ENCODE assay signal across 22 cellular contexts in genomic region chr16:10967981-10968380, GRCh38. TPM values are rescaled to one million over a fixed set of nuclear protein-coding genes. Genes with fewer than 3 reads are reported as not detected.
DNase-seq lines count a peak whose midpoint lies in the region; ATAC-seq and TF ChIP-seq lines count a peak whose summit lies in the region.
"Had no signal": no experiment of that assay in that cellular context is flagged by ENCODE, and none has a peak within 500 bp of the region (broad histone marks: within the 10 kb centered on the region; RNA-seq: fewer than 3 reads in every experiment).

No MANE protein-coding gene starts in this region.

- H2BK120ac ChIP-seq in IMR-90 (ENCODE audit: low read depth, low read length): no peak overlapping the region

- peaks cover 87% of the 10 kb centered on the region for H3K4me1 Mint-ChIP-seq in activated CD4-positive, alpha-beta T cell treated with anti-CD3 and anti-CD28 coated beads, Interleukin-2, amount 10 ng/mL, durations not matched to agents 7 days and 5 days
- H3K4me1 Mint-ChIP-seq in stimulated activated memory B cell treated with anti-CD40 and anti-IgM and Interleukin-4, amounts not matched to agents 10 μg/mL and 1 μg/mL and 100 μg/mL, for 72 hours: peaks cover 67% of the 10 kb centered on the region

- no peak overlapping the region for H3K56ac ChIP-seq in IMR-90 (ENCODE audit: extremely low read depth, insufficient read depth, low read length)

- H2BK15ac ChIP-seq in IMR-90 (ENCODE audit: low read depth, low read length): no peak overlapping the region

- POLR2A ChIA-PET in activated CD4-positive, alpha-beta T cell treated with anti-CD3 and anti-CD28 coated beads, Interleukin-2, amount 10 ng/mL, durations not matched to agents 7 days and 5 days (lab: Charles Lee): interaction anchor here (0.6 to 1.2 kb wide), 2 partner anchors 257 to 284 kb away, joined by 3 to 5 read pairs; no protein-coding TSS in a partner anchor
- POLR2A ChIA-PET in IMR-90 (lab: Charles Lee; ENCODE audit: unreplicated experiment): interaction anchor here (0.6 to 0.9 kb wide), 3 partner anchors 17 to 288 kb away, joined by 3 to 5 read pairs (median 4); partner anchors contain the start of gene SOCS1

- BruUV-seq in IMR-90 (replicated peaks; lab: Mats Ljungman, UMichigan): no TSS peak

- H3K4me1 ChIP-seq in IMR-90 (ENCODE audit: control insufficient read depth, insufficient read depth, low read length): peaks cover 19% of the 10 kb centered on the region
- peaks cover 4 to 38% (median 18%) of the 10 kb centered on the region in 9 donors for H3K4me1 ChIP-seq in heart right ventricle

- H3K23ac ChIP-seq in IMR-90 (ENCODE audit: low read depth, low read length): no peak overlapping the region

- peaks cover 47% of the 10 kb centered on the region for H3K36me3 Mint-ChIP-seq in activated CD4-positive, alpha-beta T cell treated with anti-CD3 and anti-CD28 coated beads, Interleukin-2, amount 10 ng/mL, durations not matched to agents 7 days and 5 days (ENCODE audit: low read depth)
- H3K36me3 Mint-ChIP-seq in stimulated activated memory B cell treated with anti-CD40 and anti-IgM and Interleukin-4, amounts not matched to agents 10 μg/mL and 1 μg/mL and 100 μg/mL, for 72 hours: peaks cover 55% of the 10 kb centered on the region

- no peak for DNase-seq in activated CD4-positive, alpha-beta T cell treated with anti-CD3 and anti-CD28 coated beads, Interleukin-2, amount 10 ng/mL, durations not matched to agents 7 days and 5 days
- no peak for DNase-seq in activated CD4-positive, alpha-beta T cell treated with anti-CD3 and anti-CD28 coated beads, Interleukin-2, amount 50 U/mL, for 4 hours
- DNase-seq in IMR-90 (no peak), heart right ventricle (peak in 1 of 2 donors; percentile 47), UCSD-AML1 (lab: John Stamatoyannopoulos, UW; ENCODE audit: unreplicated experiment) (no peak)
- DNase-seq: AML-193, DMS53, GDM1, H7, KG1, NCI-H1092, NCI-H1436, NCI-H187 treated with DMSO at 0.1 percent for 48 hours, NCI-H2107 had no signal

- no peak overlapping the region for H2AK5ac ChIP-seq in IMR-90 (ENCODE audit: low read depth, low read length)

- no peaks in the 10 kb centered on the region for H3K9me3 ChIP-seq in IMR-90 (ENCODE audit: control insufficient read depth, insufficient read depth, low read length)
- no peaks in the 10 kb centered on the region for H3K9me3 ChIP-seq in heart right ventricle
- H3K9me3 ChIP-seq: SJSA1 had no signal

- no peak overlapping the region for H3K14ac ChIP-seq in IMR-90 (replicated peaks; ENCODE audit: low read depth, low read length)

- peaks cover 9 to 40% of the 10 kb centered on the region in 2 experiments for H3K79me1 ChIP-seq in IMR-90 (ENCODE audit: low read depth in 1 of 2, low read length in 2 of 2)

- H2BK5ac ChIP-seq in IMR-90 (ENCODE audit: low read depth, low read length, poor library complexity, severe bottlenecking): no peak overlapping the region

- in situ Hi-C loops in IMR-90 (cut with MboI; ENCODE audit: low sequenced_read_pairs): loop anchor here (5.0 to 25.0 kb wide), 6 partner anchors 284 to 844 kb away; a partner anchor contains a TSS

- peak overlapping the region; percentile 43 for H3K27ac Mint-ChIP-seq in activated CD4-positive, alpha-beta T cell treated with anti-CD3 and anti-CD28 coated beads, Interleukin-2, amount 10 ng/mL, durations not matched to agents 7 days and 5 days
- H3K27ac Mint-ChIP-seq in stimulated activated memory B cell treated with anti-CD40 and anti-IgM and Interleukin-4, amounts not matched to agents 10 μg/mL and 1 μg/mL and 100 μg/mL, for 72 hours: peak overlapping the region; percentile 98

- H3K9ac ChIP-seq in IMR-90 (ENCODE audit: low read depth, low read length): no peak overlapping the region

- H2AFZ ChIP-seq in IMR-90 (replicated peaks; ENCODE audit: low read length, poor library complexity): no peak overlapping the region

- H3K36me3 ChIP-seq in IMR-90 (ENCODE audit: control insufficient read depth, insufficient read depth, low read length): peaks cover 13% of the 10 kb centered on the region; the same call in 1 of the 2 replicates
- peaks cover 0 to 70% (median 4%) of the 10 kb centered on the region in 9 donors for H3K36me3 ChIP-seq in heart right ventricle

- H4K20me1 ChIP-seq in IMR-90 (ENCODE audit: insufficient read depth, low read length): peaks cover 5% of the 10 kb centered on the region; the same call in 1 of the 2 replicates

- peaks cover 8% of the 10 kb centered on the region for H3K9me1 ChIP-seq in IMR-90 (ENCODE audit: insufficient read depth, low read length)

- TF ChIP-seq POLR2A in IMR-90 (IDR thresholded peaks at IDR 0.05; ENCODE audit: low read depth, low read length): no peak

- no peak overlapping the region for H4K91ac ChIP-seq in IMR-90 (ENCODE audit: insufficient read depth, low read depth, low read length)

- no peak overlapping the region for H3K18ac ChIP-seq in IMR-90 (ENCODE audit: low read depth, low read length)

- no peak overlapping the region for H2AK9ac ChIP-seq in IMR-90 (replicated peaks; ENCODE audit: low read depth, low read length, poor library complexity)

- H3K9me3 Mint-ChIP-seq in activated CD4-positive, alpha-beta T cell treated with anti-CD3 and anti-CD28 coated beads, Interleukin-2, amount 10 ng/mL, durations not matched to agents 7 days and 5 days: no peaks in the 10 kb centered on the region
- peaks cover 6% of the 10 kb centered on the region for H3K9me3 Mint-ChIP-seq in stimulated activated memory B cell treated with anti-CD40 and anti-IgM and Interleukin-4, amounts not matched to agents 10 μg/mL and 1 μg/mL and 100 μg/mL, for 72 hours

- H3K27me3 ChIP-seq in IMR-90 (ENCODE audit: control insufficient read depth, insufficient read depth, low read length): no peaks in the 10 kb centered on the region
- no peaks in the 10 kb centered on the region for H3K27me3 ChIP-seq in heart right ventricle
- H3K27me3 ChIP-seq: SJSA1 had no signal

- peak overlapping the region; percentile 6; the same call in 1 of the 2 replicates for H3K27ac ChIP-seq in IMR-90 (ENCODE audit: insufficient read depth, low read length)
- peak overlapping the region in 3 of 10 donors; percentile 22 to 67 (median 45) for H3K27ac ChIP-seq in heart right ventricle
- H3K27ac ChIP-seq: HL-60, SJSA1 had no signal

- no peak overlapping the region for H4K8ac ChIP-seq in IMR-90 (ENCODE audit: low read depth in 2 of 2, low read length in 2 of 2)

- no peak for TF ChIP-seq CTCF in IMR-90 (conservative IDR thresholded peaks at IDR 0.05; ENCODE audit: low read depth, low read length)
- TF ChIP-seq CTCF in heart right ventricle (IDR thresholded peaks at IDR 0.05): no peak

- dilution Hi-C loops in IMR-90 (cut with HindIII; ENCODE audit: low sequenced_read_pairs, unreplicated experiment): no loop called here

- H3K4me3 Mint-ChIP-seq in activated CD4-positive, alpha-beta T cell treated with anti-CD3 and anti-CD28 coated beads, Interleukin-2, amount 10 ng/mL, durations not matched to agents 7 days and 5 days: no peak overlapping the region
- H3K4me3 Mint-ChIP-seq in stimulated activated memory B cell treated with anti-CD40 and anti-IgM and Interleukin-4, amounts not matched to agents 10 μg/mL and 1 μg/mL and 100 μg/mL, for 72 hours: no peak overlapping the region
- H3K4me3 Mint-ChIP-seq: CD14-positive monocyte had no signal

- H3K4me3 ChIP-seq in IMR-90 (ENCODE audit: insufficient read depth, low read depth, low read length) (no peak overlapping the region), heart right ventricle (no peak overlapping the region)
- H3K4me3 ChIP-seq: SJSA1 had no signal

- 85% methylated on average over 4 of the region's 6 CpGs; no CpG with 5 or more reads in 1 of the 2 experiments for whole genome bisulfite sequencing in IMR-90 (ENCODE audit: extremely low coverage in 2 of 2, insufficient read length in 1 of 2), 2 experiments
- WGBS in heart right ventricle, 2 donors: 42 to 63% methylated on average over 6 of the region's 6 CpGs

- intact Hi-C loops in IMR-90 (cut with micrococcal nuclease) (loop anchor here (10.0 kb wide), 2 partner anchors 677 to 747 kb away; no protein-coding TSS in a partner anchor), heart right ventricle (cut with DNase I) (loop anchor here in 6 of 10 donors (2.0 to 10.0 kb wide), 7 partner anchors 289 to 757 kb away; partner anchors contain the start of gene SOCS1 (in 2 of the 6))

- CTCF ChIA-PET in activated CD4-positive, alpha-beta T cell treated with anti-CD3 and anti-CD28 coated beads, Interleukin-2, amount 10 ng/mL, durations not matched to agents 7 days and 5 days (lab: Charles Lee): interaction anchor here (0.6 to 2.2 kb wide), 8 partner anchors 11 to 440 kb away, joined by 3 to 17 read pairs (median 4); partner anchors contain the start of gene SOCS1
- CTCF ChIA-PET in IMR-90 (lab: Yijun Ruan, JAX): interaction anchor here (2.2 kb wide), 1 partner anchor 287 kb away, joined by 12 read pairs; the partner anchor contains the start of gene SOCS1

- no peak overlapping the region for H2BK20ac ChIP-seq in IMR-90 (ENCODE audit: low read depth, low read length)

- H3K4ac ChIP-seq in IMR-90 (ENCODE audit: low read depth, low read length): no peak overlapping the region

- H3K27me3 Mint-ChIP-seq in activated CD4-positive, alpha-beta T cell treated with anti-CD3 and anti-CD28 coated beads, Interleukin-2, amount 10 ng/mL, durations not matched to agents 7 days and 5 days: no peaks in the 10 kb centered on the region
- no peaks in the 10 kb centered on the region for H3K27me3 Mint-ChIP-seq in stimulated activated memory B cell treated with anti-CD40 and anti-IgM and Interleukin-4, amounts not matched to agents 10 μg/mL and 1 μg/mL and 100 μg/mL, for 72 hours

- H4K5ac ChIP-seq in IMR-90 (ENCODE audit: low read depth, low read length): no peak overlapping the region

- ATAC-seq in IMR-90 (ENCODE audit: low read depth) (no peak), heart right ventricle (peak in 6 of 8 donors; percentile 26 to 67 (median 38)), GM18519 (IDR thresholded peaks at IDR 0.05; ENCODE audit: low FRiP score, unreplicated experiment) (no peak), GM18868 (IDR thresholded peaks at IDR 0.05; ENCODE audit: unreplicated experiment) (no peak)
- no peak for ATAC-seq in stimulated activated memory B cell treated with anti-CD40 and anti-IgM and Interleukin-4, amounts not matched to agents 10 μg/mL and 1 μg/mL and 100 μg/mL, for 72 hours
- ATAC-seq: HepG2, Panc1 had no signal

- no peak for TF ChIP-seq RAD21 in IMR-90 (IDR thresholded peaks at IDR 0.05; ENCODE audit: low read length)

- no peak overlapping the region for H3K4me2 ChIP-seq in IMR-90 (ENCODE audit: low read depth, low read length)

RNA-seq across cellular contexts. Expression of gene CLEC16A, which starts 23.6 kb away (rescaled TPM):
- total RNA-seq in activated CD4-positive, alpha-beta T cell treated with anti-CD3 and anti-CD28 coated beads, Interleukin-2, amount 10 ng/mL, durations not matched to agents 7 days and 5 days: 10 to 100 TPM; 30.9 to 35.1 TPM
- total RNA-seq in IMR-90 (2012; rRNA removed) (16.5 and 18.3 TPM in 2 replicates), heart right ventricle (10 to 100 TPM; 17.2 to 30.8 (median 23.2) TPM)
- polyA plus RNA-seq in IMR-90 (2012; rRNA removed) (15.4 and 15.9 TPM in 2 replicates), heart right ventricle (10 to 100 TPM; 12.1 to 16.7 TPM)
- 11.0 and 13.5 TPM in 2 replicates for polyA plus RNA-seq in IMR-90 (2012; cell fraction: cytosol; rRNA removed)
- 22.9 and 31.5 TPM in 2 replicates for polyA plus RNA-seq in IMR-90 (2012; cell fraction: nucleus; rRNA removed; ENCODE audit: low replicate concordance)

RNA-seq across cellular contexts. Expression of gene DEXI, which starts 25.7 kb away (rescaled TPM):
- total RNA-seq in activated CD4-positive, alpha-beta T cell treated with anti-CD3 and anti-CD28 coated beads, Interleukin-2, amount 10 ng/mL, durations not matched to agents 7 days and 5 days: 10 to 100 TPM; 29.2 to 36.9 TPM
- 43.7 and 44.4 TPM in 2 replicates for total RNA-seq in IMR-90 (2012; rRNA removed)
- polyA plus RNA-seq in IMR-90 (2012; rRNA removed): 62.5 and 63.6 TPM in 2 replicates
- polyA plus RNA-seq in IMR-90 (2012; cell fraction: cytosol; rRNA removed): 73.1 and 112 TPM in 2 replicates
- 27.5 and 44.2 TPM in 2 replicates for polyA plus RNA-seq in IMR-90 (2012; cell fraction: nucleus; rRNA removed; ENCODE audit: low replicate concordance)
- 100 to 1,000 TPM in 4 of 10 donors, 10 to 100 TPM in 6; 68.8 to 109 (median 81.6) TPM for total RNA-seq in heart right ventricle
- polyA plus RNA-seq in heart right ventricle: 100 to 1,000 TPM in 1 of 2 donors, 10 to 100 TPM in 1; 91.4 to 104 TPM

Comparison
In these comparisons a context has a peak if more than half of its experiments do, and no peak if none do; other contexts are left out.
1. ATAC-seq: peak in heart right ventricle (6 of 8); none in IMR-90 (single experiment), stimulated activated memory B cell treated with anti-CD40 and anti-IgM and Interleukin-4, amounts not matched to agents 10 μg/mL and 1 μg/mL and 100 μg/mL, for 72 hours (single experiment), GM18519 (single experiment) and GM18868 (single experiment).